10 cellular contexts compared by ENCODE assay signal in the genomic region with DNA sequence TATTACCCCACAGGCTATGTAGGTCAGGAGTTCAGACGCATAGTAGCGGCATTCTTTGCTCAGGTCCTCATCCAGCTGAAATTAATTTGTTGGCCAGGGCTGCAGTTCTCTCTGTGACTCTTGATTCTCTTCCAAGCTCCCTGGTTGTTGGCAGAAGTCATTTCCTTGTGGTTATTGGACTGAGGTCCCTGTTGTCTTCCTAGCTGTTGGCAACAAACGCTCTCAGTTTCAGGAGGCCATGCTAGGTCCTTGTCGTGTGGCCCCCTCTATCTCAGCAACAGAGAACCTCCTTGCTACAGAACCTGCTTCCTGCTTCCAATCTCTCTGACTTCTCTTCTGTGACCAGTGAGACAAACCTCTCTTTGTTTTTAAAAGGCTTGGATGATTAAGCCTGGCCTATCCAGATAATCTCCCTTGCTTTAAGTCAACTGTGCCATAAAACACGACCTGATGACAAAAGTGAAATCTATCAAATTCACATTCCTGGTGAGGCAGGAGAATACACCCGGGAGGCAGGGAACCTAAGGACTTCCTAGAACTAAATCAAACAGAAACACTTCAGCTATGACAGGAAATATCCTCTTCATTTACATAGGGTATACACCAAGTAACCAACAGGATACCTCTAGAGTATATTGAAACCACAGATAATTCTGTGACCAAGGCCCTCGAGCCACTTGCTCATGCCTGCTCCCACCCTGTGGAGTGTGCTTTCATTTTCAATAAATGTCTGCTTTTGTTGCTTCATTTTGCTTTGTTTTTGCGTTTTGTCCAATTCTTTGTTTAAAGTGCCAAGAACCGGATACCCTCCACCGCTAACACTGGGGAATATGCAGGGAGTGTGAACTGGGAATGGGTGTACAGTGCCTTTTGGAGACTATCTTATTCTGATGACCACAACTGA.
DNase-seq lines count a peak whose midpoint lies in the region; ATAC-seq and TF ChIP-seq lines count a peak whose summit lies in the region.
"Had no signal": no experiment of that assay in that cellular context is flagged by ENCODE, and none has a peak within 500 bp of the region (broad histone marks: within the 10 kb centered on the region; RNA-seq: fewer than 3 reads in every experiment).

No MANE protein-coding gene starts in this region.

- TF ChIP-seq CTCF in upper lobe of left lung (IDR thresholded peaks at IDR 0.05) (no peak), smooth muscle cell (IDR thresholded peaks at IDR 0.05; ENCODE audit: borderline replicate concordance, insufficient read depth, poor library complexity, severe bottlenecking) (no peak), GM13977 (IDR thresholded peaks at IDR 0.05; ENCODE audit: extremely low read depth, insufficient read depth, missing control alignments) (no peak)

- no peaks in the 10 kb centered on the region for H3F3A ChIP-seq in smooth muscle cell (ENCODE audit: low read depth)

- intact Hi-C loops in Right ventricle myocardium inferior (cut with DNase I): no loop called here
- intact Hi-C loops in cardiac septum (cut with DNase I): no loop called here

- no peak overlapping the region for H3K9ac ChIP-seq in smooth muscle cell (ENCODE audit: low read depth)
- H3K9ac ChIP-seq: SK-N-SH had no signal

- H3K9me3 ChIP-seq in upper lobe of left lung (no peaks in the 10 kb centered on the region), smooth muscle cell (replicated peaks; ENCODE audit: low read depth) (no peaks in the 10 kb centered on the region)
- H3K9me3 ChIP-seq: neutrophil, SK-N-SH had no signal

- no peaks in the 10 kb centered on the region for H3K79me2 ChIP-seq in smooth muscle cell (ENCODE audit: low read depth)

- H3K36me3 ChIP-seq in upper lobe of left lung (no peaks in the 10 kb centered on the region), smooth muscle cell (ENCODE audit: low read depth) (no peaks in the 10 kb centered on the region)
- H3K36me3 ChIP-seq: neutrophil had no signal

- H2AFZ ChIP-seq in smooth muscle cell (ENCODE audit: low read depth): no peak overlapping the region

- in situ Hi-C loops in GM13977 (cut with MboI; ENCODE audit: low pct_unique_long_range_greater_than_20kb, low sequenced_read_pairs, unreplicated experiment): no loop called here

- no peak overlapping the region for H3K4me2 ChIP-seq in smooth muscle cell
- H3K4me2 ChIP-seq: SK-N-SH had no signal

- no peak for DNase-seq in Right ventricle myocardium inferior (ENCODE audit: missing footprints)
- DNase-seq in cardiac septum (ENCODE audit: low spot score): no peak
- peak; percentile 91 for DNase-seq in astrocyte of the hippocampus (ENCODE audit: low read depth, low spot score)
- DNase-seq in hippocampal formation (lab: John Stamatoyannopoulos, UW): peak; percentile 11 to 17
- no peak for DNase-seq in upper lobe of left lung
- no peak for DNase-seq in smooth muscle cell (lab: John Stamatoyannopoulos, UW; ENCODE audit: unreplicated experiment)
- DNase-seq in DMS 273 (lab: John Stamatoyannopoulos, UW; ENCODE audit: unreplicated experiment): no peak
- DNase-seq in GM13977 (ENCODE audit: low spot score): no peak
- DNase-seq: SK-N-SH had no signal

- H4K20me1 ChIP-seq in smooth muscle cell (ENCODE audit: low read depth): no peaks in the 10 kb centered on the region

- H3K4me1 ChIP-seq in upper lobe of left lung (peaks cover 0 to 6% (median 0%) of the 10 kb centered on the region in 4 donors), smooth muscle cell (ENCODE audit: low read depth) (no peaks in the 10 kb centered on the region)

- no peaks in the 10 kb centered on the region for H3K27me3 ChIP-seq in upper lobe of left lung
- H3K27me3 ChIP-seq in smooth muscle cell (ENCODE audit: low read depth): no peaks in the 10 kb centered on the region
- H3K27me3 ChIP-seq: neutrophil had no signal

- TF ChIP-seq POLR2A in upper lobe of left lung (IDR thresholded peaks at IDR 0.05): no peak

- H3K27ac ChIP-seq in upper lobe of left lung (no peak overlapping the region), smooth muscle cell (ENCODE audit: low read depth) (no peak overlapping the region)
- H3K27ac ChIP-seq: neutrophil had no signal

- H3K4me3 ChIP-seq in upper lobe of left lung (no peak overlapping the region), smooth muscle cell (no peak overlapping the region)

- WGBS in upper lobe of left lung, 2 donors: 48 to 52% methylated on average over 10 of the region's 10 CpGs
- 58% methylated on average over 10 of the region's 10 CpGs for WGBS in smooth muscle cell (ENCODE audit: low lambda C conversion rate)

- ATAC-seq in Right ventricle myocardium inferior: peak; percentile 94
- ATAC-seq in upper lobe of left lung (ENCODE audit: low FRiP score in 2 of 2): peak; percentile 49 to 66

- no peak for TF ChIP-seq EP300 in upper lobe of left lung (IDR thresholded peaks at IDR 0.05)

Comparison
In these comparisons a context has a peak if more than half of its experiments do, and no peak if none do; other contexts are left out.
1. DNase-seq: peak in astrocyte of the hippocampus (single experiment) and hippocampal formation (2 of 2); none in Right ventricle myocardium inferior (single experiment), cardiac septum (single experiment), upper lobe of left lung (0 of 2), smooth muscle cell (single experiment), DMS 273 (single experiment) and GM13977 (single experiment).